Comparison of ENCODE assay signal across 1 cellular context in the genomic region with DNA sequence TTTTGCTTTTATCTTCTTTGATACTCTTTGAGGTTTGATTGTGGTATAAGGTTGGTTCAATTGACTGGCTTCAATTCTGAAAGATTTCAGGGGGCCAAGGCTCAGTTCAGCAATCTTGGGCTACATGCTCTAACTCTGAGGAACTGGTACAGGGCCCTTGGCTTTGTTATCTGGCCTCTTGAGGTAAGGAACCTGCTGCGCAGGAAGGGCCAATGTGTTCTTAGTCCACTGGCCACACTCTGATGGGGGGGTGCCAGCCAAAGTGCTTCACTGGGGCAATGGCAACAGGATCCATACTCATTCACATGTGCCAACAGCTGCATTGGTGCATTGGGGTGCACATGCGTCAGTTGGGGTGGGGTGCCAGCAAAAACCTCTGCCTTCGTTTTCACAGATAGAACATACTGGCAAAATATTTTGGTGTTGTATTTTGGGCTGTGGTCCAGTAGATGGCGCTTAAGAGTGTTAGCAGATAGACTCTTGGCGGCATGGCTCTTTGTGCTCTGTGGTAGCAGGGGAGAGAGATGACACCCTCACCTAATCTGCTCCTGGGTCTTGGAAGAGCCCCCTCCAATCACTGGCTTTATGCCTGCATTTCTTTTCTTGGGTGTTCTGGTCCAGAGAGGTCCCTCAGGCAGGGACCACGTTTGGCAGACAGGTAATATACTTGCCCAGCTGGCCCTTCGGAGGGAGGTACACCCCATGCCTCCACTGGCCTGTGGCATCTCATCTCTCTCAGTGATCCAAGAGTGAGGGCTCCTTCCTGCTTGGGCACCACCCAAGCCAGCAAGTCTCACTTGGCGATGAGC.
TF ChIP-seq lines count a peak whose summit lies in the region.

No MANE protein-coding gene starts in this region.

TF ChIP-seq in Ishikawa, 13 proteins besides CTCF, POLR2A, EP300 and RAD21 (continued from another document):
- TF ChIP-seq REST (IDR thresholded peaks at IDR 0.05; ENCODE audit: low read depth) (no peak), FOXM1 (IDR thresholded peaks at IDR 0.05; ENCODE audit: borderline replicate concordance, low read depth) (no peak), YY1 (IDR thresholded peaks at IDR 0.05; ENCODE audit: low read depth) (no peak), NFIC (IDR thresholded peaks at IDR 0.05) (no peak), TCF12 (IDR thresholded peaks at IDR 0.05; ENCODE audit: low read depth) (no peak), CREB1 (IDR thresholded peaks at IDR 0.05; ENCODE audit: low read depth) (no peak)
